ENCODE assay signal across 8 cellular contexts in the genomic region with DNA sequence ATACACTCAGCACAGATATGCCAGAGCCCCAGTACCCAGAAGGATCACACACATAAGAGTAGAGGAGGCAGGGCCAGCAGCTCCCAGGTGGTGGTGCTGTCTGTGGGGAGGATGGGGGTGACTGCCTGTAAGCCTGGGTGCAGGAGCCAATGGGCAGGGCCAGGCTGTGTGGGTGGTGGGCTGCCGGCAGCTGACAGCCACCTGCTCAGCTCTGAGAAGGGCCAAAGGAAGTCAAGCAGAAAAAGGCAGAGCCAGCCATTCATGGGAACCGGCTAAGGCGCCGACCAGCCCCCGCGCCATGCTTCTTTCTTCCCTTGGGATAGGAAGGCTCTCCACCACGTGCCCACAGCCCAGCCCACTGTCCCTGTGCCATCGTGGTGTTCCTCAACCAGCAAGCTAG. TPM values are rescaled to one million over a fixed set of nuclear protein-coding genes. Genes with fewer than 3 reads are reported as not detected.
A peak's percentile ranks its signal among the peaks of the same experiment; 100 is the strongest.
DNase-seq lines count a peak whose midpoint lies in the region; ATAC-seq, FAIRE-seq and TF ChIP-seq lines count a peak whose summit lies in the region.

No MANE protein-coding gene starts in this region.

- in situ Hi-C loops in GM23248 (cut with MboI) = no loop called here

- H3K27ac Mint-ChIP-seq in memory B cell = peak overlapping the region; percentile 89

- TF ChIP-seq CTCF in GM12873 (IDR thresholded peaks at IDR 0.05; ENCODE audit: insufficient read depth, low read depth, low read length, missing control alignments) (peak; percentile 45), pancreas (IDR thresholded peaks at IDR 0.05) (no peak), uterus (IDR thresholded peaks at IDR 0.05) (no peak)

- H3K4me1 ChIP-seq in GM23248 (ENCODE audit: insufficient read depth) (0 out of 2 replicates have a peak, but pooled peaks cover 3% of the 10 kb centered on the region), pancreas (peaks cover 0 to 27% (median 14%) of the 10 kb centered on the region in 3 donors), uterus (peaks cover 0 to 8% of the 10 kb centered on the region in 2 donors)

- no peak overlapping the region for H3K4me3 ChIP-seq in GM23248
- no peak overlapping the region for H3K4me3 ChIP-seq in pancreas
- no peak overlapping the region for H3K4me3 ChIP-seq in uterus

- H3K27me3 Mint-ChIP-seq in memory B cell = no peaks in the 10 kb centered on the region

- no peak for DNase-seq in memory B cell (ENCODE audit: low spot score in 2 of 2)
- no peak for DNase-seq in GM23248
- DNase-seq in NK-92 (lab: John Stamatoyannopoulos, UW; ENCODE audit: unreplicated experiment) = no peak
- no peak for DNase-seq in pancreas
- DNase-seq in uterus = no peak

- no peaks in the 10 kb centered on the region for H3K9me2 ChIP-seq in GM23248 (ENCODE audit: insufficient read depth)

- H2AFZ ChIP-seq in GM23248 = no peak overlapping the region

- no peaks in the 10 kb centered on the region for H3K9me3 ChIP-seq in GM23248 (ENCODE audit: low read depth)
- H3K9me3 ChIP-seq in pancreas = no peaks in the 10 kb centered on the region
- no peaks in the 10 kb centered on the region for H3K9me3 ChIP-seq in uterus

- no peaks in the 10 kb centered on the region for H3K9me3 Mint-ChIP-seq in memory B cell

- no peak overlapping the region for H3K9ac ChIP-seq in GM23248

- H3F3A ChIP-seq in GM23248 (ENCODE audit: insufficient read depth) = no peaks in the 10 kb centered on the region

- H3K4me1 Mint-ChIP-seq in memory B cell = peaks cover 78% of the 10 kb centered on the region

- peaks cover 17% of the 10 kb centered on the region for H3K36me3 Mint-ChIP-seq in memory B cell

- ATAC-seq in GM19468 (IDR thresholded peaks at IDR 0.05; ENCODE audit: extremely low read depth, unreplicated experiment) (peak; percentile 48), HG03571 (IDR thresholded peaks at IDR 0.05; ENCODE audit: unreplicated experiment) (peak; percentile 42), memory B cell (ENCODE audit: low read depth) (peak; percentile 40), pancreas (no peak)

- no peaks in the 10 kb centered on the region for H3K27me3 ChIP-seq in GM23248 (replicated peaks; ENCODE audit: insufficient read depth)
- no peaks in the 10 kb centered on the region for H3K27me3 ChIP-seq in pancreas
- H3K27me3 ChIP-seq in uterus = no peaks in the 10 kb centered on the region

- peak overlapping the region; percentile 68 for H3K4me3 Mint-ChIP-seq in memory B cell

- no peaks in the 10 kb centered on the region for H4K20me1 ChIP-seq in GM23248 (ENCODE audit: insufficient read depth)

- H3K79me2 ChIP-seq in GM23248 (ENCODE audit: insufficient read depth) = no peaks in the 10 kb centered on the region

- no peak overlapping the region for H3K4me2 ChIP-seq in GM23248 (ENCODE audit: unreplicated experiment)

- no peak for FAIRE-seq in pancreas (lab: Jason Lieb, UNC)

- no peak for TF ChIP-seq POLR2A in uterus (IDR thresholded peaks at IDR 0.05)

- H3K36me3 ChIP-seq in GM23248 (ENCODE audit: low read depth) = no peaks in the 10 kb centered on the region
- no peaks in the 10 kb centered on the region for H3K36me3 ChIP-seq in pancreas
- H3K36me3 ChIP-seq in uterus = no peaks in the 10 kb centered on the region

- no peak overlapping the region for H3K27ac ChIP-seq in GM23248
- H3K27ac ChIP-seq in pancreas = no peak overlapping the region
- H3K27ac ChIP-seq in uterus = no peak overlapping the region

- intact Hi-C loops in pancreas (cut with DNase I) = no loop called here
- intact Hi-C loops in uterus (cut with DNase I; ENCODE audit: low total_unique reads) = no loop called here

- WGBS in GM23248 (ENCODE audit: low coverage in 1 of 2, low lambda C conversion rate in 2 of 2, missing lambda C conversion rate in 2 of 2), 2 experiments = 71 to 72% methylated on average over 8 of the region's 8 CpGs
- 78 to 83% methylated on average over 8 of the region's 8 CpGs for WGBS in pancreas, 2 donors

RNA-seq across cellular contexts. Expression of a gene that starts 14.1 kb away (rescaled TPM):
- total RNA-seq in GM23248 (2014; rRNA removed; shearing (Covaris generic)) = 0.63 and 0.76 TPM in 2 replicates
- 0.20 and 0.53 TPM in 2 replicates for polyA plus RNA-seq in GM23248 (2016; fragmentation: Nextera tagmentation; extraction: Ambion mirVana)
- total RNA-seq in pancreas = 10 to 100 TPM in 3 of 6 donors, 1 to 10 TPM in 3; 8.7 to 17.5 (median 9.7) TPM
- 10 to 100 TPM in 1 of 2 donors, 1 to 10 TPM in 1; 5.4 to 13.1 TPM for polyA plus RNA-seq in pancreas
- 10 to 100 TPM in 3 of 4 donors, 1 to 10 TPM in 1; 7.4 to 81.5 (median 38.3) TPM for total RNA-seq in uterus

RNA-seq across cellular contexts. Expression of a gene that starts 35.7 kb away (rescaled TPM):
- total RNA-seq in GM23248 (2014; rRNA removed; shearing (Covaris generic)) = 12.6 and 17.2 TPM in 2 replicates
- 9.6 and 11.7 TPM in 2 replicates for polyA plus RNA-seq in GM23248 (2016; fragmentation: Nextera tagmentation; extraction: Ambion mirVana)
- 10 to 100 TPM; 31.1 to 53.0 (median 37.6) TPM for total RNA-seq in pancreas
- 10 to 100 TPM; 13.5 to 16.4 TPM for polyA plus RNA-seq in pancreas
- 100 to 1,000 TPM in 3 of 4 donors, 10 to 100 TPM in 1; 31.0 to 141 (median 134) TPM for total RNA-seq in uterus

Comparison
In these comparisons a context has a peak if more than half of its experiments do, and no peak if none do; other contexts are left out.
1. ATAC-seq: peak in GM19468 (single experiment), HG03571 (single experiment) and memory B cell (single experiment); none in pancreas (0 of 4).